In the genomic region with DNA sequence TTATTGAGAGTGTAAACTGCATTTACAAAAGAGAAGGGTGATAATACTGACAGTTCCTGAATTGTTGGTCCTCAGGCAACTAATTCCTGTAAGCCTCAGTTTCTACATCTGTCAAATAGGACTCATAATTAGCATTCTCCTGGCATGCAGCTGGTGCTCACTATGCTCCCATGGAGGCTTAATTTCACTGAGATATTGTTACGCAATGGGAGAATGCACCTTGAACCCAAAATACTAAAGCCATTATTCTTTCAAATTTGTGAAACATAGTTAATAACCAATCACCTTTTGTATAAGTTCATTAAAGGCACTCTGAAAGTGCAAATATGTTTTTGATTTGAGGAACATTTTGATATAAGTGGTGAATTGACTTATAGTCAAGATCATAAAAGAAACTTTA, we compare ENCODE assay signal across 1 cellular context.
TF ChIP-seq lines count a peak whose summit lies in the region.

No MANE protein-coding gene starts in this region.

TF ChIP-seq in HepG2, 621 proteins besides CTCF, POLR2A, EP300 and RAD21 (continued from another document):
- TF ChIP-seq, protein P1, sequence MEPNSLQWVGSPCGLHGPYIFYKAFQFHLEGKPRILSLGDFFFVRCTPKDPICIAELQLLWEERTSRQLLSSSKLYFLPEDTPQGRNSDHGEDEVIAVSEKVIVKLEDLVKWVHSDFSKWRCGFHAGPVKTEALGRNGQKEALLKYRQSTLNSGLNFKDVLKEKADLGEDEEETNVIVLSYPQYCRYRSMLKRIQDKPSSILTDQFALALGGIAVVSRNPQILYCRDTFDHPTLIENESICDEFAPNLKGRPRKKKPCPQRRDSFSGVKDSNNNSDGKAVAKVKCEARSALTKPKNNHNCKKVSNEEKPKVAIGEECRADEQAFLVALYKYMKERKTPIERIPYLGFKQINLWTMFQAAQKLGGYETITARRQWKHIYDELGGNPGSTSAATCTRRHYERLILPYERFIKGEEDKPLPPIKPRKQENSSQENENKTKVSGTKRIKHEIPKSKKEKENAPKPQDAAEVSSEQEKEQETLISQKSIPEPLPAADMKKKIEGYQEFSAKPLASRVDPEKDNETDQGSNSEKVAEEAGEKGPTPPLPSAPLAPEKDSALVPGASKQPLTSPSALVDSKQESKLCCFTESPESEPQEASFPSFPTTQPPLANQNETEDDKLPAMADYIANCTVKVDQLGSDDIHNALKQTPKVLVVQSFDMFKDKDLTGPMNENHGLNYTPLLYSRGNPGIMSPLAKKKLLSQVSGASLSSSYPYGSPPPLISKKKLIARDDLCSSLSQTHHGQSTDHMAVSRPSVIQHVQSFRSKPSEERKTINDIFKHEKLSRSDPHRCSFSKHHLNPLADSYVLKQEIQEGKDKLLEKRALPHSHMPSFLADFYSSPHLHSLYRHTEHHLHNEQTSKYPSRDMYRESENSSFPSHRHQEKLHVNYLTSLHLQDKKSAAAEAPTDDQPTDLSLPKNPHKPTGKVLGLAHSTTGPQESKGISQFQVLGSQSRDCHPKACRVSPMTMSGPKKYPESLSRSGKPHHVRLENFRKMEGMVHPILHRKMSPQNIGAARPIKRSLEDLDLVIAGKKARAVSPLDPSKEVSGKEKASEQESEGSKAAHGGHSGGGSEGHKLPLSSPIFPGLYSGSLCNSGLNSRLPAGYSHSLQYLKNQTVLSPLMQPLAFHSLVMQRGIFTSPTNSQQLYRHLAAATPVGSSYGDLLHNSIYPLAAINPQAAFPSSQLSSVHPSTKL (CRISPR knock-in tag; IDR thresholded peaks at IDR 0.05), result peak; percentile 54
- TF ChIP-seq TOPORS (CRISPR knock-in tag; IDR thresholded peaks at IDR 0.05) (no peak), CEBPG (CRISPR knock-in tag; IDR thresholded peaks at IDR 0.05) (peak; percentile 68), ZNF746 (CRISPR knock-in tag; IDR thresholded peaks at IDR 0.05) (no peak), HNF4A (CRISPR knock-in tag; IDR thresholded peaks at IDR 0.05) (peak; percentile 55; the same call in 1 of the 2 replicates), ZNF644 (CRISPR knock-in tag; IDR thresholded peaks at IDR 0.05; ENCODE audit: low read depth) (no peak), ZNF530 (CRISPR knock-in tag; IDR thresholded peaks at IDR 0.05; ENCODE audit: low read depth) (no peak)
